ENCODE assay signal across 8 cellular contexts in genomic region chr17:27489045-27489715, GRCh38. TPM values are rescaled to one million over a fixed set of nuclear protein-coding genes. Genes with fewer than 3 reads are reported as not detected.
A peak's percentile ranks its signal among the peaks of the same experiment; 100 is the strongest.
DNase-seq lines count a peak whose midpoint lies in the region; ATAC-seq and TF ChIP-seq lines count a peak whose summit lies in the region.

No MANE protein-coding gene starts in this region.

- H3K9me3 Mint-ChIP-seq in T-cell: no peaks in the 10 kb centered on the region

- H3K4me1 Mint-ChIP-seq in T-cell: peaks cover 0 to 6% (median 4%) of the 10 kb centered on the region in 3 donors

- no peaks in the 10 kb centered on the region for H3K27me3 ChIP-seq in RWPE2 (ENCODE audit: insufficient read depth, poor library complexity, severe bottlenecking)

- H3K9me3 ChIP-seq in RWPE2 (ENCODE audit: severe bottlenecking): no peaks in the 10 kb centered on the region

- no peak overlapping the region for H3K27ac ChIP-seq in RWPE2 (ENCODE audit: poor library complexity, severe bottlenecking)

- no peak overlapping the region for H3K27ac Mint-ChIP-seq in T-cell

- peak; percentile 69 for DNase-seq in Daoy (ENCODE audit: low read depth)
- no peak for DNase-seq in RWPE2 (ENCODE audit: low spot score)
- peak; percentile 43 for DNase-seq in fibroblast of the conjunctiva (ENCODE audit: low read depth)
- DNase-seq in pons (ENCODE audit: low spot score): peak; percentile 59
- no peak for DNase-seq in NCI-H2196 treated with DMSO at 0.1 percent for 48 hours (lab: John Stamatoyannopoulos, UW; ENCODE audit: unreplicated experiment)
- no peak for DNase-seq in stimulated activated CD4-positive, alpha-beta T cell treated with anti-CD3 and anti-CD28 coated beads, Interleukin-4, amount 100 ng/mL, for 1 hour
- no peak for DNase-seq in T-cell

- CTCF ChIA-PET in T-cell (lab: Charles Lee): no interaction called here

- H3K27me3 Mint-ChIP-seq in T-cell: no peaks in the 10 kb centered on the region

- POLR2A ChIA-PET in T-cell (lab: Charles Lee): no interaction called here

- no peak overlapping the region for H3K4me3 ChIP-seq in RWPE2 (ENCODE audit: severe bottlenecking)

- no peak for TF ChIP-seq CTCF in RWPE2 (IDR thresholded peaks at IDR 0.05; ENCODE audit: poor library complexity, severe bottlenecking)

- no peaks in the 10 kb centered on the region for H3K36me3 ChIP-seq in RWPE2 (ENCODE audit: low read depth)

- peaks cover 5% of the 10 kb centered on the region for H3K4me1 ChIP-seq in RWPE2 (ENCODE audit: insufficient read depth, poor library complexity, severe bottlenecking)

- H3K4me3 Mint-ChIP-seq in T-cell: no peak overlapping the region

- H3K36me3 Mint-ChIP-seq in T-cell: peaks cover 3% of the 10 kb centered on the region

- ATAC-seq in RWPE2 (ENCODE audit: low read depth) (peak; percentile 83), GM21619 (IDR thresholded peaks at IDR 0.05; ENCODE audit: unreplicated experiment) (no peak), T-cell (replicated peaks in 1 of 4) (no peak)

RNA-seq across cellular contexts. Expression of gene KSR1, which starts 32.9 kb away (rescaled TPM):
- 55.3 and 59.5 TPM in 2 replicates for total RNA-seq in Daoy (2014; rRNA removed; shearing (Covaris generic))
- total RNA-seq in T-cell: 10 to 100 TPM; 26.8 to 35.8 (median 27.6) TPM

Comparison
In these comparisons a context has a peak if more than half of its experiments do, and no peak if none do; other contexts are left out.
1. DNase-seq: peak in Daoy (single experiment), fibroblast of the conjunctiva (single experiment) and pons (single experiment); none in RWPE2 (single experiment), NCI-H2196 treated with DMSO at 0.1 percent for 48 hours (single experiment), stimulated activated CD4-positive, alpha-beta T cell treated with anti-CD3 and anti-CD28 coated beads, Interleukin-4, amount 100 ng/mL, for 1 hour (single experiment) and T-cell (0 of 34).